23 cellular contexts compared by ENCODE assay signal in the genomic region with DNA sequence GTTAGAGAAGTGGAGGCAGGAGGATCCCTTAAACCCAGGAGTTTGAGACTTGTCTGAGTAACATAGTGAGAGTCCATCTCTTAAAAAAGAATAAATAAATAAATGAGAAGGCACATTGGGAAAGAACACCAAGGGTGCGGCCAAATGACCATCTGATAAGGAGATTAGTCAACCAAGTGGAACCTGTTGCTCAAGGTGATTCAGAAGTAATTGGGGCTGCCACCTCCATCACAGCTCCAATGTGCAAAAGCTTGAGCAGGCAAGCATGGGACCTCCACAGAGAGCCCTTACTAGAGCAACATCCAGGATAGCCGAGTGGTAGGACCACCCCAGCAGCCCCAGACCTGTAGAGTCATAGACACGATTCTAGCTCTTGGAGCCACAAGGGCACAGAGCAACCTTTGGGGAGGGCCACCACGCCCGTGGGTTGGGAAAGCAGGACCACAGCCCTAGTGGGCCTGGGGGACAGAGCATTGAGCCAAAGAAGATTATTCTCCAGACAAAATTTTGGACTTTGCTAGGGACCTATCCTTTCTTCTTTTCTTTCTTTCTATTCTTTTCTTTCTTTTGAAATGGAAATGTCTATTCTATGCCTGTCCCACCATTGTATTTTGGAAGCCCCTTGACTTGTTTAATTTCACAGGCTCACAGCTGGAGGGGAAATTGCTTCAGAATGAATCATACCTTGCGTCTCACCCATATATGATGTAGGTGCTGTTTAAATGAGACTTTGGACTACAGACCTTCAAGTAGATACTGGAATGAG. TPM values are rescaled to one million over a fixed set of nuclear protein-coding genes. Genes with fewer than 3 reads are reported as not detected.
DNase-seq lines count a peak whose midpoint lies in the region; ATAC-seq, FAIRE-seq and TF ChIP-seq lines count a peak whose summit lies in the region.
"Had no signal": no experiment of that assay in that cellular context is flagged by ENCODE, and none has a peak within 500 bp of the region (broad histone marks: within the 10 kb centered on the region; RNA-seq: fewer than 3 reads in every experiment).

No MANE protein-coding gene starts in this region.

- TF ChIP-seq EP300 in K562 (IDR thresholded peaks at IDR 0.05; ENCODE audit: low read length) (no peak), ovary (IDR thresholded peaks at IDR 0.05) (no peak)

- H3K79me2 ChIP-seq in K562 (ENCODE audit: control insufficient read depth, insufficient read depth, low read length) = peaks cover 28% of the 10 kb centered on the region

- TF ChIP-seq CTCF in K562 (IDR thresholded peaks at IDR 0.05 in 2 of 3, conservative IDR thresholded peaks at IDR 0.05 in 1 of 3; ENCODE audit: insufficient read depth in 2 of 3, low read depth in 1 of 3, low read length in 3 of 3) = no peak
- no peak for TF ChIP-seq CTCF in ovary (IDR thresholded peaks at IDR 0.05)

- H3K4me3 ChIP-seq in K562 (no peak overlapping the region), ovary (no peak overlapping the region)
- no peak overlapping the region for H3K4me3 ChIP-seq in effector memory CD4-positive, alpha-beta T cell (ENCODE audit: insufficient read depth, low read depth, low read length, poor library complexity, severe bottlenecking)
- H3K4me3 ChIP-seq: gastrocnemius medialis, neural progenitor cell, thyroid gland had no signal

- peak; percentile 19 for FAIRE-seq in K562 (lab: Jason Lieb, UNC)
- FAIRE-seq: colon, endothelial cell of umbilical vein had no signal

- no peaks in the 10 kb centered on the region for H3K9me1 ChIP-seq in K562 (ENCODE audit: control insufficient read depth, insufficient read depth, low read length)

- peak overlapping the region; percentile 42; the same call in 2 of the 3 replicates for H3K27ac ChIP-seq in K562 (ENCODE audit: extremely low read depth, low read depth, low read length)
- H3K27ac ChIP-seq in substantia nigra (ENCODE audit: low read depth, low read length, poor library complexity, severe bottlenecking) = peak overlapping the region; percentile 74
- no peak overlapping the region for H3K27ac ChIP-seq in effector memory CD4-positive, alpha-beta T cell (ENCODE audit: insufficient read depth, low read length, poor library complexity, severe bottlenecking)
- no peak overlapping the region for H3K27ac ChIP-seq in ovary
- H3K27ac ChIP-seq: gastrocnemius medialis, neural progenitor cell, thyroid gland had no signal

- H2AFZ ChIP-seq in K562 (ENCODE audit: low read depth, low read length) = peak overlapping the region; percentile 51; the same call in 1 of the 2 replicates
- H2AFZ ChIP-seq: neural progenitor cell had no signal

- 58% methylated on average over 6 of the region's 6 CpGs for WGBS in K562 (ENCODE audit: insufficient coverage, low coverage, missing lambda C conversion rate)
- WGBS in ovary, 3 donors = 90 to 96% (median 94%) methylated on average over 6 of the region's 6 CpGs

- intact Hi-C loops in K562 (cut with micrococcal nuclease) (loop anchor here (1.0 kb wide), 1 partner anchor 19 kb away; no protein-coding TSS in a partner anchor), ovary (cut with DNase I) (no loop called here)

- BruUV-seq in K562 (replicated peaks; lab: Mats Ljungman, UMichigan) = no TSS peak

- POLR2A ChIA-PET in K562 (lab: Yijun Ruan, JAX) = interaction anchor here (2.7 kb wide), 1 partner anchor 18 kb away, joined by 9 read pairs; no protein-coding TSS in a partner anchor

- H3K9ac ChIP-seq in K562 (ENCODE audit: insufficient read depth in 1 of 2, low read depth in 2 of 2, low read length in 2 of 2) = 0 out of 4 replicates have a peak overlapping the region, but pooled peaks of 1 of the 2 experiments have one; percentile 14
- H3K9ac ChIP-seq: neural progenitor cell had no signal

- DNase-seq in HT-29 (ENCODE audit: low spot score) (peak; percentile 50), K562 (ENCODE audit: extremely low read depth in 1 of 4, low spot score in 3 of 4) (peak in 1 of 4 experiments; percentile 30), kidney tubule cell (ENCODE audit: low spot score) (peak; percentile 10), substantia nigra (lab: John Stamatoyannopoulos, UW) (no peak), glomerular visceral epithelial cell (ENCODE audit: extremely low spot score) (no peak), ovary (no peak)
- DNase-seq in effector memory CD4-positive, alpha-beta T cell = no peak
- DNase-seq: activated CD4-positive, CD25-positive, alpha-beta regulatory T cell treated with anti-CD3 and anti-CD28 coated beads, Interleukin-2, amount 50 U/mL, for 72 hours; activated T-cell treated with anti-CD3 and anti-CD28 coated beads, Interleukin-2, amount 50 U/mL, for 72 hours; CD8-positive, alpha-beta memory T cell; EL; gastrocnemius medialis; MV-4-11; NCI-H187; NCI-H446 treated with DMSO at 0.1 percent for 48 hours; RPMI8226; stimulated activated CD4-positive, alpha-beta T cell treated with anti-CD3 and anti-CD28 coated beads, Interleukin-12 subunit alpha, Interleukin-12 subunit beta, amount 100 ng/mL, for 4 hours; thyroid gland had no signal

- TF ChIP-seq RAD21 in K562 (CRISPR knock-in tag; conservative IDR thresholded peaks at IDR 0.05 in 1 of 2, IDR thresholded peaks at IDR 0.05 in 1 of 2) = no peak

- ATAC-seq in K562 (peak; percentile 19), HG02763 (IDR thresholded peaks at IDR 0.05; ENCODE audit: unreplicated experiment) (no peak)
- ATAC-seq: activated T-cell treated with anti-CD3 and anti-CD28 coated beads, Interleukin-2, amount 50 U/mL, for 72 hours; gastrocnemius medialis had no signal

- H3K27me3 ChIP-seq in K562 (ENCODE audit: control insufficient read depth in 2 of 2, insufficient read depth in 2 of 2, low read length in 2 of 2) (no peaks in the 10 kb centered on the region), ovary (no peaks in the 10 kb centered on the region)
- H3K27me3 ChIP-seq in effector memory CD4-positive, alpha-beta T cell (replicated peaks; ENCODE audit: control insufficient read depth, insufficient read depth, low read length, poor library complexity, severe bottlenecking) = no peaks in the 10 kb centered on the region
- H3K27me3 ChIP-seq: gastrocnemius medialis, neural progenitor cell, thyroid gland had no signal

- TF ChIP-seq POLR2A in K562 (conservative IDR thresholded peaks at IDR 0.05) (no peak), ovary (IDR thresholded peaks at IDR 0.05) (no peak)

- H3K36me3 ChIP-seq in K562 (ENCODE audit: control insufficient read depth, insufficient read depth, low read length) (peaks cover 2% of the 10 kb centered on the region; the same call in 1 of the 3 replicates), ovary (no peaks in the 10 kb centered on the region)
- H3K36me3 ChIP-seq in effector memory CD4-positive, alpha-beta T cell (ENCODE audit: control insufficient read depth, insufficient read depth, low read length) = no peaks in the 10 kb centered on the region
- H3K36me3 ChIP-seq: gastrocnemius medialis, neural progenitor cell, thyroid gland had no signal

- H3K9me3 ChIP-seq in K562 (replicated peaks; ENCODE audit: control insufficient read depth, insufficient read depth, low read depth, low read length) (no peaks in the 10 kb centered on the region), ovary (no peaks in the 10 kb centered on the region)
- no peaks in the 10 kb centered on the region for H3K9me3 ChIP-seq in effector memory CD4-positive, alpha-beta T cell (ENCODE audit: control insufficient read depth, low read length)
- H3K9me3 ChIP-seq: gastrocnemius medialis, thyroid gland had no signal

- in situ Hi-C loops in K562 (cut with MboI) = no loop called here

- no peaks in the 10 kb centered on the region for H4K20me1 ChIP-seq in K562 (replicated peaks; ENCODE audit: control insufficient read depth, insufficient read depth, low read length)

- peaks cover 24 to 50% of the 10 kb centered on the region in 2 experiments for H3K4me1 ChIP-seq in K562 (replicated peaks in 1 of 2; ENCODE audit: control insufficient read depth in 2 of 2, insufficient read depth in 2 of 2, low read length in 2 of 2)
- no peaks in the 10 kb centered on the region for H3K4me1 ChIP-seq in effector memory CD4-positive, alpha-beta T cell (ENCODE audit: control insufficient read depth, insufficient read depth, low read length, poor library complexity, severe bottlenecking)
- no peaks in the 10 kb centered on the region for H3K4me1 ChIP-seq in ovary (ENCODE audit: insufficient read depth)
- H3K4me1 ChIP-seq: gastrocnemius medialis, neural progenitor cell, thyroid gland had no signal

- peak overlapping the region; percentile 20; the same call in 1 of the 2 replicates for H3K4me2 ChIP-seq in K562 (ENCODE audit: insufficient read depth, low read length)
- H3K4me2 ChIP-seq: neural progenitor cell had no signal

- CTCF ChIA-PET in K562 (lab: Yijun Ruan, JAX; ENCODE audit: low intra/inter-chr PET ratio) = no interaction called here

TF ChIP-seq in K562, 482 proteins besides CTCF, POLR2A, EP300 and RAD21 (continues in another document):
- TF ChIP-seq ATF7 (IDR thresholded peaks at IDR 0.05) = no peak
- TF ChIP-seq HMG20A (CRISPR knock-in tag; conservative IDR thresholded peaks at IDR 0.05) = no peak
- TF ChIP-seq ZEB2 (IDR thresholded peaks at IDR 0.05) = peak; percentile 57; the same call in 1 of the 2 replicates
- TF ChIP-seq FOSL1 (tag; conservative IDR thresholded peaks at IDR 0.05) = peak; percentile 74
- TF ChIP-seq GABPB1 (CRISPR knock-in tag; IDR thresholded peaks at IDR 0.05) = no peak
- TF ChIP-seq ZNF445 (CRISPR knock-in tag; IDR thresholded peaks at IDR 0.05; ENCODE audit: low read depth) = no peak
- no peak for TF ChIP-seq RBM22 (IDR thresholded peaks at IDR 0.05; ENCODE audit: low read depth, low read length, poor library complexity, severe bottlenecking)

RNA-seq across cellular contexts. Expression of gene KCNK1, which starts 40.9 kb away (rescaled TPM):
- total RNA-seq in HT-29 (2014; rRNA removed; shearing (Covaris generic)) = 20.5 and 25.4 TPM in 2 replicates
- 25.8 and 31.2 TPM in 2 replicates for total RNA-seq in K562 (2011; cell fraction: chromatin; rRNA removed; ENCODE audit: low replicate concordance)
- 36.3 and 38.5 TPM in 2 replicates for total RNA-seq in K562 (2011; cell fraction: nucleolus; rRNA removed)
- 34.2 and 46.4 TPM in 2 replicates for total RNA-seq in K562 (2011; cell fraction: nucleoplasm; rRNA removed)
- 6.0 and 6.7 TPM in 2 replicates for total RNA-seq in K562 (2014; rRNA removed)
- total RNA-seq in K562 (2014; rRNA removed; fragmentation: Illumina TruSeq; extraction: Trizol) = 6.0 and 7.0 TPM in 2 replicates
- total RNA-seq in K562 (2015; rRNA removed; fragmentation: Illumina TruSeq; extraction: Trizol) = 4.1 and 4.7 TPM in 2 replicates
- total RNA-seq in K562 (2021) = 9.4 and 9.8 TPM in 2 replicates
- polyA plus RNA-seq in K562 (2011; rRNA removed) = 19.9 and 22.7 TPM in 2 replicates
- 20.0 and 35.2 TPM in 2 replicates for polyA plus RNA-seq in K562 (2011; cell fraction: cytosol; rRNA removed)
- polyA plus RNA-seq in K562 (2011; cell fraction: nucleus; rRNA removed) = 16.3 and 25.6 TPM in 2 replicates
- polyA plus RNA-seq in K562 (2012) = 6.0 and 6.4 TPM in 2 replicates
- 7.4 and 9.3 TPM in 2 replicates for polyA plus RNA-seq in K562 (2014; fragmentation: Illumina TruSeq; extraction: Trizol)
- polyA plus RNA-seq in K562 (2014; fragmentation: Nextera tagmentation; extraction: Ambion mirVana) = 1 to 10 TPM; 3.1 to 3.5 TPM
- 8.0 and 9.8 TPM in 2 replicates for polyA plus RNA-seq in K562 (2014; rRNA removed)
- polyA minus RNA-seq in K562 (2011; rRNA and poly(A)+ RNA removed) = 19.6 and 25.5 TPM in 2 replicates
- polyA minus RNA-seq in K562 (2011; cell fraction: cytosol; rRNA and poly(A)+ RNA removed) = 20.0 and 23.3 TPM in 2 replicates
- 16.6 and 19.1 TPM in 2 replicates for polyA minus RNA-seq in K562 (2011; cell fraction: nucleus; rRNA and poly(A)+ RNA removed)
- 10 to 100 TPM in 1 of 7 donors, 1 to 10 TPM in 6; 3.4 to 24.8 (median 6.4) TPM for total RNA-seq in ovary
- 1 to 10 TPM; 3.1 to 4.9 TPM for polyA plus RNA-seq in ovary
- polyA plus RNA-seq: CD8-positive, alpha-beta memory T cell; IgD-negative memory B cell had no signal

Comparison
In these comparisons a context has a peak if more than half of its experiments do, and no peak if none do; other contexts are left out.
1. DNase-seq: peak in HT-29 (single experiment) and kidney tubule cell (single experiment); none in substantia nigra (0 of 49), effector memory CD4-positive, alpha-beta T cell (0 of 3), glomerular visceral epithelial cell (single experiment) and ovary (0 of 5).
2. H3K27ac ChIP-seq: peak in K562 (single experiment) and substantia nigra (single experiment); none in effector memory CD4-positive, alpha-beta T cell (single experiment) and ovary (0 of 2).